ENCODE assay signal across 6 cellular contexts in the genomic region with DNA sequence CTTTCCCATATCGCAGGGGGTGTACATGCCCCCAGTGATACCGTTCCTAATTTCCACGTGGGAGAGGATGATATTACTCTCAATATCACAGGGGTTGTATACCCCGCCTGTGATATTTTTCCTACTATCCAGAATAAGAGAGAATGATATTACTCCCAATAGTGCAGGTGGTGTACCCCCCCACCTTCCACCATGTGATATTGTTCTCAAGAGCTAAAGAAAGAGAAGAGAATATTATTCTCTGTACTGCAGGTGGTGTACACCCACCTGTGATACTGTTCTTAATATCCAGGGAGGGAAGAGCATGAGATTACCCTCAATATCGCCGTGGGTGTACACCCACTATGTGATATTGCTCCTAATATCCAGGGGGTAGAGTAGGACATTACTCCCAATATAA. TPM values are rescaled to one million over a fixed set of nuclear protein-coding genes. Genes with fewer than 3 reads are reported as not detected.
"Had no signal": no experiment of that assay in that cellular context is flagged by ENCODE, and none has a peak within 500 bp of the region (broad histone marks: within the 10 kb centered on the region; RNA-seq: fewer than 3 reads in every experiment).

No MANE protein-coding gene starts in this region.

RNA-seq across cellular contexts. Expression of a gene that starts 17.8 kb away (rescaled TPM):
- total RNA-seq: GM23248, H4, H7, HepG2, HFFc6, HT1080 had no signal
